Comparison of ENCODE assay signal across 8 cellular contexts in genomic region chr22:46537946-46538815, GRCh38. TPM values are rescaled to one million over a fixed set of nuclear protein-coding genes. Genes with fewer than 3 reads are reported as not detected.
DNase-seq lines count a peak whose midpoint lies in the region; ATAC-seq and TF ChIP-seq lines count a peak whose summit lies in the region.

No MANE protein-coding gene starts in this region.

- H3K27ac ChIP-seq in endodermal cell (ENCODE audit: low read depth, low read length): no peak overlapping the region

- DNase-seq in CD1c-positive myeloid dendritic cell (ENCODE audit: extremely low spot score) (peak; percentile 24), MG63 (no peak), endodermal cell (peak; percentile 80), NCI-H526 treated with DMSO at 0.1 percent for 48 hours (lab: John Stamatoyannopoulos, UW) (no peak), NCI-H1436 (lab: John Stamatoyannopoulos, UW) (no peak)
- peak in 1 of 10 donors; percentile 50 for DNase-seq in naive thymus-derived CD8-positive, alpha-beta T cell
- no peak for DNase-seq in stimulated activated CD4-positive, alpha-beta T cell treated with anti-CD3 and anti-CD28 coated beads, Interleukin-4, amount 100 ng/mL, for 4 hours

- ATAC-seq in naive thymus-derived CD8-positive, alpha-beta T cell: no peak
- ATAC-seq in GM18858 (IDR thresholded peaks at IDR 0.05; ENCODE audit: unreplicated experiment): no peak

- peaks cover 28% of the 10 kb centered on the region for H3K36me3 Mint-ChIP-seq in endodermal cell (ENCODE audit: low read depth)
- no peaks in the 10 kb centered on the region for H3K36me3 Mint-ChIP-seq in naive thymus-derived CD8-positive, alpha-beta T cell

- peaks cover 4% of the 10 kb centered on the region; the same call in 1 of the 2 replicates for H3K27me3 ChIP-seq in MG63
- peaks cover 26% of the 10 kb centered on the region for H3K27me3 ChIP-seq in endodermal cell (ENCODE audit: control insufficient read depth, insufficient read depth, low read length, poor library complexity, severe bottlenecking)

- H3K9me3 ChIP-seq in MG63 (no peaks in the 10 kb centered on the region), endodermal cell (ENCODE audit: control insufficient read depth, low read length) (peaks cover 4% of the 10 kb centered on the region)

- peaks cover 51% of the 10 kb centered on the region for H3K27me3 Mint-ChIP-seq in endodermal cell (ENCODE audit: insufficient read depth)
- peaks cover 13 to 62% (median 30%) of the 10 kb centered on the region in 5 donors for H3K27me3 Mint-ChIP-seq in naive thymus-derived CD8-positive, alpha-beta T cell

- H3K4me3 ChIP-seq in MG63: peak overlapping the region; percentile 34
- peak overlapping the region; percentile 80 for H3K4me3 ChIP-seq in endodermal cell (ENCODE audit: low read length)

- H3K36me3 ChIP-seq in MG63: no peaks in the 10 kb centered on the region
- H3K36me3 ChIP-seq in endodermal cell (ENCODE audit: control insufficient read depth, insufficient read depth, low read length): peaks cover 11% of the 10 kb centered on the region

- H3K4me1 ChIP-seq in endodermal cell (ENCODE audit: control insufficient read depth, insufficient read depth, low read length): no peaks in the 10 kb centered on the region

- H3K27ac Mint-ChIP-seq in endodermal cell: no peak overlapping the region
- peak overlapping the region in 1 of 10 donors; percentile 40 for H3K27ac Mint-ChIP-seq in naive thymus-derived CD8-positive, alpha-beta T cell

- H3K9me3 Mint-ChIP-seq in endodermal cell: peaks cover 26% of the 10 kb centered on the region
- no peaks in the 10 kb centered on the region for H3K9me3 Mint-ChIP-seq in naive thymus-derived CD8-positive, alpha-beta T cell

- no peak overlapping the region for H3K9ac ChIP-seq in endodermal cell (ENCODE audit: extremely low read depth, low read length, poor library complexity, severe bottlenecking)

- H3K4me1 Mint-ChIP-seq in endodermal cell: peaks cover 5% of the 10 kb centered on the region
- H3K4me1 Mint-ChIP-seq in naive thymus-derived CD8-positive, alpha-beta T cell: peaks cover 0 to 12% (median 11%) of the 10 kb centered on the region in 4 donors

- TF ChIP-seq CTCF in endodermal cell (conservative IDR thresholded peaks at IDR 0.05): peak; percentile 72

- POLR2A ChIA-PET in naive thymus-derived CD8-positive, alpha-beta T cell (lab: Charles Lee): no interaction called here

- peak overlapping the region; percentile 56 for H3K4me3 Mint-ChIP-seq in endodermal cell
- H3K4me3 Mint-ChIP-seq in naive thymus-derived CD8-positive, alpha-beta T cell: peak overlapping the region in 9 of 10 donors; percentile 22 to 74 (median 42)

- 3 to 4% methylated on average over 22 to 70 of the region's 70 CpGs for WGBS in endodermal cell (ENCODE audit: insufficient coverage in 1 of 2, insufficient read length in 1 of 2), 2 experiments

RNA-seq across cellular contexts. Expression of gene CELSR1, which starts 0.8 kb away (rescaled TPM):
- total RNA-seq in MG63 (2014; rRNA removed; shearing (Covaris generic); ENCODE audit: low replicate concordance): 0.30 and 0.59 TPM in 2 replicates
- 10 to 100 TPM; 24.4 to 34.1 TPM for total RNA-seq in endodermal cell
- 27.1 TPM for polyA plus RNA-seq in endodermal cell (2013, experiment 1 of 2)
- 27.1 TPM for polyA plus RNA-seq in endodermal cell (2013, experiment 2 of 2)
- total RNA-seq in naive thymus-derived CD8-positive, alpha-beta T cell: 1 to 10 TPM in 1 of 2 experiments, under 1 TPM in 1; 0.82 to 1.2 TPM
- under 1 TPM; 0.19 to 0.66 (median 0.37) TPM for polyA plus RNA-seq in naive thymus-derived CD8-positive, alpha-beta T cell

Comparison
In these comparisons a context has a peak if more than half of its experiments do, and no peak if none do; other contexts are left out.
1. DNase-seq: peak in CD1c-positive myeloid dendritic cell (single experiment) and endodermal cell (single experiment); none in MG63 (single experiment), NCI-H526 treated with DMSO at 0.1 percent for 48 hours (single experiment), NCI-H1436 (single experiment) and stimulated activated CD4-positive, alpha-beta T cell treated with anti-CD3 and anti-CD28 coated beads, Interleukin-4, amount 100 ng/mL, for 4 hours (0 of 2).
2. RNA of gene CELSR1, which starts 0.8 kb away (total RNA-seq): 24.4 to 34.1 TPM in endodermal cell; 0.82 to 1.2 TPM in naive thymus-derived CD8-positive, alpha-beta T cell and 0.30 to 0.59 TPM in MG63; every median in the first group is over 10 times any median in the second.